In the genomic region with DNA sequence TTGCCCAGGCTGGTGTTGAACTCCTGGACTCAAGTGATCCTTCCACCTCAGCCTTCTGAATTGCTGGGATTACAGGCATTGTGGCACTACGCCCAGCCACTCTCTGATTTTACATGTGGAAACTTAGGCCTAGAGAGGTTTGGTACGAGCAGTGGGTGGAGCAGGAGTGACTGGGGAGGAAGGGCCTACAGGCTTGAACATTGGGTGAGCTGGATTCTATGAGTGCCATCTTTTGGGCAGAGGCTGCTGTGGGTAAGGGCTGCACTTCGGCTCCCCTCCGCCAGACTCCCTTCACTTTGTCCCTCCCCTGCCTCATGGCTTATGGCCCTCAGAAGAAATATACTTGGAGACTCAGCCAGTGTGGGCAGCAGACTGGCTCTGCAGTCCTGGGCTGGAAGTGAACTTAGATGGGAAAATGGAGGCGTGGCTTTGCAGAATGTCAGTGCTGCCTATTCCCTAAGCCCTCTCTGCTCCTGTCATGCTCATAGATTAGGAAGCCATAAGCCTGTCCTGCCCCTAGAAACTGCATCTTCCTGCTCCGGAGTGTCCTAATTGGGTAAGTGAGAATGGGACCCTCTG, we compare ENCODE assay signal across 15 cellular contexts. TPM values are rescaled to one million over a fixed set of nuclear protein-coding genes. Genes with fewer than 3 reads are reported as not detected.
DNase-seq lines count a peak whose midpoint lies in the region; ATAC-seq, FAIRE-seq and TF ChIP-seq lines count a peak whose summit lies in the region.
"Had no signal": no experiment of that assay in that cellular context is flagged by ENCODE, and none has a peak within 500 bp of the region (broad histone marks: within the 10 kb centered on the region; RNA-seq: fewer than 3 reads in every experiment).

No MANE protein-coding gene starts in this region.

- H4K8ac ChIP-seq in H1 (ENCODE audit: extremely low read depth, insufficient read depth, low read length), result no peak overlapping the region
- H4K8ac ChIP-seq in mesendoderm (ENCODE audit: low read depth, low read length), result peak overlapping the region; percentile 78

- 78% methylated on average over 6 of the region's 6 CpGs; no CpG with 5 or more reads in 1 of the 2 experiments for WGBS in H1 (ENCODE audit: extremely low coverage in 1 of 2, insufficient coverage in 1 of 2, insufficient read length in 1 of 2, insufficient replicate concordance in 2 of 2, low coverage in 1 of 2, low lambda C conversion rate in 2 of 2, missing lambda C conversion rate in 1 of 2), 2 experiments
- WGBS in mesendoderm (ENCODE audit: extremely low coverage, insufficient coverage, low lambda C conversion rate), result no CpG with 5 or more reads among the region's 6 CpGs

- H3K18ac ChIP-seq in H1 (ENCODE audit: extremely low read depth, low read length), result no peak overlapping the region
- H3K18ac ChIP-seq in mesendoderm (ENCODE audit: low read length), result peak overlapping the region; percentile 83

- peaks cover 3% of the 10 kb centered on the region; the same call in 1 of the 2 replicates for H3K79me1 ChIP-seq in H1 (ENCODE audit: low read depth, low read length)
- peaks cover 17% of the 10 kb centered on the region for H3K79me1 ChIP-seq in mesendoderm (ENCODE audit: low read length)

- H3K4me3 ChIP-seq in CD4-positive, CD25-positive, alpha-beta regulatory T cell (ENCODE audit: low read depth, low read length), result no peak overlapping the region
- no peak overlapping the region for H3K4me3 ChIP-seq in NB4 (ENCODE audit: low read depth, low read length)
- H3K4me3 ChIP-seq in H1 (ENCODE audit: extremely low read depth in 1 of 4, insufficient read depth in 2 of 4, low read depth in 3 of 4, low read length in 4 of 4), result no peak overlapping the region
- H3K4me3 ChIP-seq in mesendoderm (ENCODE audit: low read length), result no peak overlapping the region
- H3K4me3 ChIP-seq: psoas muscle, upper lobe of left lung had no signal

- H2BK120ac ChIP-seq in H1 (replicated peaks; ENCODE audit: low read depth, low read length) (no peak overlapping the region), mesendoderm (ENCODE audit: low read depth, low read length) (peak overlapping the region; percentile 93)

- no peak overlapping the region for H3K14ac ChIP-seq in H1 (ENCODE audit: insufficient read length)

- no peak for DNase-seq in CD4-positive, CD25-positive, alpha-beta regulatory T cell
- peak; percentile 12 for DNase-seq in NB4 (ENCODE audit: low read depth)
- DNase-seq in H1 (ENCODE audit: low read depth in 1 of 2, low spot score in 2 of 2), result no peak
- peak; percentile 60 for DNase-seq in mesendoderm
- DNase-seq in SIG-M5 (lab: John Stamatoyannopoulos, UW), result no peak
- no peak for DNase-seq in NCI-H128 (lab: John Stamatoyannopoulos, UW; ENCODE audit: unreplicated experiment)
- no peak for DNase-seq in SKM-1 (lab: John Stamatoyannopoulos, UW; ENCODE audit: unreplicated experiment)
- no peak for DNase-seq in T-helper 2 cell
- DNase-seq: activated CD4-positive, alpha-beta T cell treated with anti-CD3 and anti-CD28 coated beads, Interleukin-2, amount 50 U/mL, for 1 hour; HCEC 1CT; midbrain; psoas muscle; stimulated activated CD4-positive, alpha-beta T cell treated with anti-CD3 and anti-CD28 coated beads, Interleukin-2, amount 100 ng/mL, for 24 hours; T-cell; upper lobe of left lung had no signal

- H4K5ac ChIP-seq in H1 (ENCODE audit: insufficient read length, low read depth, low read length) (no peak overlapping the region), mesendoderm (ENCODE audit: low read length) (no peak overlapping the region)

- H3K9ac ChIP-seq in H1 (replicated peaks in 1 of 4; ENCODE audit: extremely low read depth in 1 of 4, low read depth in 3 of 4, low read length in 3 of 4), result no peak overlapping the region
- peak overlapping the region; percentile 68 for H3K9ac ChIP-seq in mesendoderm (ENCODE audit: low read length)

- no peaks in the 10 kb centered on the region for H3K23me2 ChIP-seq in H1 (ENCODE audit: low read depth, low read length)

- H3K4me2 ChIP-seq in H1 (ENCODE audit: insufficient read depth in 1 of 2, low read depth in 2 of 2, low read length in 2 of 2) (0 out of 4 replicates have a peak overlapping the region, but pooled peaks of 1 of the 2 experiments have one; percentile 33), mesendoderm (ENCODE audit: low read length) (peak overlapping the region; percentile 48)

- H3K4me3 Mint-ChIP-seq in CD4-positive, CD25-positive, alpha-beta regulatory T cell, result no peak overlapping the region
- H3K4me3 Mint-ChIP-seq: T-cell had no signal

- no peak for TF ChIP-seq CTCF in NB4 (IDR thresholded peaks at IDR 0.05; ENCODE audit: low read depth, low read length)
- no peak for TF ChIP-seq CTCF in H1 (IDR thresholded peaks at IDR 0.05; ENCODE audit: control extremely low read depth in 1 of 3, insufficient read depth in 1 of 3, low read depth in 1 of 3, low read length in 3 of 3)

- H2BK12ac ChIP-seq in H1 (ENCODE audit: low read depth, low read length), result no peak overlapping the region

- no peak for ATAC-seq in CD4-positive, CD25-positive, alpha-beta regulatory T cell (ENCODE audit: low read depth in 2 of 2)

- H3K23ac ChIP-seq in H1 (ENCODE audit: insufficient read length) (no peak overlapping the region), mesendoderm (ENCODE audit: low read length) (peak overlapping the region; percentile 32)

- no peaks in the 10 kb centered on the region for H3K4me1 ChIP-seq in CD4-positive, CD25-positive, alpha-beta regulatory T cell (ENCODE audit: control insufficient read depth, insufficient read depth, low read length, poor library complexity, severe bottlenecking)
- H3K4me1 ChIP-seq in H1 (replicated peaks in 1 of 4; ENCODE audit: control insufficient read depth in 3 of 4, insufficient read depth in 4 of 4, low read length in 3 of 4) (peaks cover 0 to 12% (median 6%) of the 10 kb centered on the region in 4 experiments; a peak in 6 of 7 replicates), mesendoderm (ENCODE audit: control insufficient read depth, low read depth, low read length) (peaks cover 37% of the 10 kb centered on the region)
- H3K4me1 ChIP-seq: psoas muscle had no signal

- H3K56ac ChIP-seq in H1 (replicated peaks; ENCODE audit: insufficient read length, low read depth, low read length) (no peak overlapping the region), mesendoderm (ENCODE audit: low read length) (peak overlapping the region; percentile 86)

- H3K36me3 Mint-ChIP-seq in CD4-positive, CD25-positive, alpha-beta regulatory T cell, result peaks cover 14% of the 10 kb centered on the region

- H3K36me3 ChIP-seq in CD4-positive, CD25-positive, alpha-beta regulatory T cell (ENCODE audit: control insufficient read depth, insufficient read depth, low read length), result peaks cover 20% of the 10 kb centered on the region
- peaks cover 0 to 9% (median 1%) of the 10 kb centered on the region in 4 experiments; a peak in 4 of 8 replicates for H3K36me3 ChIP-seq in H1 (ENCODE audit: control insufficient read depth in 2 of 4, insufficient read depth in 4 of 4, low read length in 3 of 4)
- H3K36me3 ChIP-seq in mesendoderm (ENCODE audit: control insufficient read depth, insufficient read depth, low read length), result no peaks in the 10 kb centered on the region

- H3K4me1 Mint-ChIP-seq in CD4-positive, CD25-positive, alpha-beta regulatory T cell, result peaks cover 0 to 5% (median 0%) of the 10 kb centered on the region in 4 donors
- H3K4me1 Mint-ChIP-seq: T-cell had no signal

- H3K27me3 Mint-ChIP-seq in CD4-positive, CD25-positive, alpha-beta regulatory T cell, result no peaks in the 10 kb centered on the region
- H3K27me3 Mint-ChIP-seq: T-cell had no signal

- no peak for TF ChIP-seq EP300 in H1 (IDR thresholded peaks at IDR 0.05; ENCODE audit: borderline replicate concordance in 1 of 2, low read depth in 2 of 2, low read length in 2 of 2)

- POLR2A ChIA-PET in H1 (lab: Charles Lee; ENCODE audit: partially characterized antibody), result interaction anchor here (0.7 to 1.6 kb wide), 3 partner anchors 21 to 525 kb away, joined by 3 to 4 read pairs (median 3); no protein-coding TSS in a partner anchor

- H2AK5ac ChIP-seq in H1 (ENCODE audit: low read depth, low read length), result no peak overlapping the region
- H2AK5ac ChIP-seq in mesendoderm (ENCODE audit: low read length), result peak overlapping the region; percentile 73

- no peaks in the 10 kb centered on the region for H4K20me1 ChIP-seq in H1 (replicated peaks in 1 of 2; ENCODE audit: control insufficient read depth in 1 of 2, insufficient read depth in 2 of 2, low read length in 2 of 2)

- peak overlapping the region; percentile 10; the same call in 1 of the 2 replicates for H2BK20ac ChIP-seq in H1 (ENCODE audit: low read length)

- peak overlapping the region in 2 of 3 donors; percentile 5 to 49 for H3K27ac Mint-ChIP-seq in CD4-positive, CD25-positive, alpha-beta regulatory T cell

- no peak overlapping the region for H4K91ac ChIP-seq in H1 (replicated peaks; ENCODE audit: insufficient read length, low read length)

- H3K79me2 ChIP-seq in H1 (ENCODE audit: control insufficient read depth in 1 of 2, insufficient read depth in 2 of 2, low read length in 2 of 2) (no peaks in the 10 kb centered on the region), mesendoderm (ENCODE audit: control insufficient read depth, insufficient read depth, low read length) (peaks cover 16% of the 10 kb centered on the region)

- TF ChIP-seq POLR2A in NB4 (IDR thresholded peaks at IDR 0.05; ENCODE audit: extremely low read depth, insufficient read length), result no peak
- no peak; a peak in 1 of 3 replicates for TF ChIP-seq POLR2A in H1 (IDR thresholded peaks at IDR 0.05; ENCODE audit: control extremely low read depth in 1 of 2, low read depth in 2 of 2, low read length in 2 of 2)

- no peaks in the 10 kb centered on the region for H3K9me3 Mint-ChIP-seq in CD4-positive, CD25-positive, alpha-beta regulatory T cell
- H3K9me3 Mint-ChIP-seq: T-cell had no signal

- H2BK15ac ChIP-seq in H1 (ENCODE audit: low read length) (peak overlapping the region; percentile 61; the same call in 1 of the 2 replicates), mesendoderm (replicated peaks; ENCODE audit: low read depth) (peak overlapping the region; percentile 14)

- no peaks in the 10 kb centered on the region for H3K9me3 ChIP-seq in CD4-positive, CD25-positive, alpha-beta regulatory T cell (ENCODE audit: control insufficient read depth in 2 of 2, low read length in 2 of 2)
- H3K9me3 ChIP-seq in H1 (ENCODE audit: insufficient read depth in 2 of 2, low read depth in 1 of 2, low read length in 1 of 2), result no peaks in the 10 kb centered on the region
- H3K9me3 ChIP-seq: psoas muscle, upper lobe of left lung had no signal

- H3K27ac ChIP-seq in CD4-positive, CD25-positive, alpha-beta regulatory T cell (ENCODE audit: insufficient read depth, low read length, poor library complexity, severe bottlenecking), result no peak overlapping the region
- peak overlapping the region; percentile 20; the same call in 1 of the 2 replicates for H3K27ac ChIP-seq in H1 (ENCODE audit: low read depth, low read length)
- H3K27ac ChIP-seq in mesendoderm (ENCODE audit: low read depth, low read length), result peak overlapping the region; percentile 96
- H3K27ac ChIP-seq: psoas muscle, upper lobe of left lung had no signal

- H2BK5ac ChIP-seq in H1 (ENCODE audit: low read depth, low read length), result peak overlapping the region; percentile 3; the same call in 1 of the 2 replicates
- H2BK5ac ChIP-seq in mesendoderm (ENCODE audit: low read length), result peak overlapping the region; percentile 98

- CTCF ChIA-PET in H1 (lab: Charles Lee; ENCODE audit: partially characterized antibody), result interaction anchor here (1.5 to 2.4 kb wide), 2 partner anchors 19 to 65 kb away, joined by 3 to 7 read pairs; no protein-coding TSS in a partner anchor

- H3K4ac ChIP-seq in H1 (replicated peaks; ENCODE audit: insufficient read length, low read depth, low read length), result no peak overlapping the region
- peak overlapping the region; percentile 89 for H3K4ac ChIP-seq in mesendoderm (ENCODE audit: low read depth, low read length)

- no peak for FAIRE-seq in H1 (lab: Jason Lieb, UNC)

- no peaks in the 10 kb centered on the region for H3K27me3 ChIP-seq in CD4-positive, CD25-positive, alpha-beta regulatory T cell (ENCODE audit: control insufficient read depth, insufficient read depth, low read length)
- H3K27me3 ChIP-seq in H1 (replicated peaks in 1 of 4; ENCODE audit: control insufficient read depth in 3 of 4, extremely low read depth in 1 of 4, insufficient read depth in 3 of 4, low read length in 3 of 4), result no peaks in the 10 kb centered on the region
- H3K27me3 ChIP-seq in mesendoderm (ENCODE audit: insufficient read depth, low read length, poor library complexity), result no peaks in the 10 kb centered on the region
- H3K27me3 ChIP-seq: upper lobe of left lung had no signal

- no peak for TF ChIP-seq RAD21 in H1 (IDR thresholded peaks at IDR 0.05 in 1 of 2, conservative IDR thresholded peaks at IDR 0.05 in 1 of 2; ENCODE audit: low read depth in 2 of 2, low read length in 2 of 2)

- no peak overlapping the region for H2AFZ ChIP-seq in H1 (ENCODE audit: low read length)

RNA-seq across cellular contexts. Expression of gene MRC2, which starts 9.5 kb away (rescaled TPM):
- 10.2 TPM for total RNA-seq in CD4-positive, CD25-positive, alpha-beta regulatory T cell
- under 1 TPM; 0.25 to 0.36 (median 0.30) TPM for polyA plus RNA-seq in CD4-positive, CD25-positive, alpha-beta regulatory T cell
- total RNA-seq in H1 (2021; fragmentation: NEBNext Ultra II Directional; extraction: Animal tissue kit (Norgen Biotek cat#: 25700)), result 23.0 and 24.2 TPM in 2 replicates
- 7.0 and 17.2 TPM in 2 replicates for polyA plus RNA-seq in H1 (2011; rRNA removed)
- 10.9 TPM for polyA plus RNA-seq in H1 (2011; cell fraction: cytosol; rRNA removed)
- 82.7 TPM for polyA plus RNA-seq in H1 (2011; cell fraction: nucleus; rRNA removed)
- polyA plus RNA-seq in H1 (2012, experiment 1 of 2), result 12.5 to 19.6 TPM (median 17.8 TPM) in 4 replicates
- 14.4 TPM for polyA plus RNA-seq in H1 (2012, experiment 2 of 2)
- polyA plus RNA-seq in H1 (2013, experiment 1 of 2), result 25.8 TPM
- polyA plus RNA-seq in H1 (2013, experiment 2 of 2), result 22.6 TPM
- polyA minus RNA-seq in H1 (2011; rRNA and poly(A)+ RNA removed), result 10.5 and 11.7 TPM in 2 replicates
- polyA minus RNA-seq in H1 (2011; cell fraction: cytosol; rRNA and poly(A)+ RNA removed), result 17.7 TPM
- polyA minus RNA-seq in H1 (2011; cell fraction: nucleus; rRNA and poly(A)+ RNA removed), result 26.9 TPM
- 17.2 TPM for polyA plus RNA-seq in mesendoderm (2013, experiment 1 of 2)
- polyA plus RNA-seq in mesendoderm (2013, experiment 2 of 2), result 17.4 TPM

Comparison
In these comparisons a context has a peak if more than half of its experiments do, and no peak if none do; other contexts are left out.
1. DNase-seq: peak in NB4 (single experiment) and mesendoderm (single experiment); none in CD4-positive, CD25-positive, alpha-beta regulatory T cell (0 of 3), H1 (0 of 2), SIG-M5 (single experiment), NCI-H128 (single experiment), SKM-1 (single experiment) and T-helper 2 cell (0 of 5).